Comparison of ENCODE assay signal across 1 cellular context in the genomic region with DNA sequence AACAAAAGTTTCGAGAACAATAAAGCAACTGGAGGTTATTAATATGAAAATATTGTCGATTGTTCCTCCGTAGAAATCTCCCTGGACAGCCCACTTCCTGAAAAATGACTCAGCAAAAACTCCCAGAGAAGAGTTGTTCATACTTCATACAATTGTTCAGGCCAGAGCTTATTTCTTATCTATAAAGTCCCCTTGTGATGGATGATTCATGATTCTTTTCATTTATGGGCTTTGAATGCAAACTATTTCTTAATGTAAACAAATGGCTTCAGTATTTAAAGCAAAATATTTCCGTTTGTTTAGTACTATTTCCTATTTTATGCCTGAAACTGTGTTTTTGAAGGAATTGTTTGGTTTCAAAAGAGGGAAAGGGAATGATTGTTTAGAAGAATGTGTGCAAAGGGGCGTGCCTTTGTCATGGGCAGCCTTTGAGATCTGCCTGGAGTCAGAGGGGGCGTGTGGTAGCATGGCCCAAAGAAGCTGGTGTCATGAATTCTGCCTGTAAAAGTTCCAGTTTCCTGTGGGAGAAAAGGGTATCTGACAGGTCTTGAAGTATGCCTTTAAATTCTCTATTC.
TF ChIP-seq lines count a peak whose summit lies in the region.

No MANE protein-coding gene starts in this region.

TF ChIP-seq in GM23338, 12 proteins besides CTCF, POLR2A, EP300 and RAD21 (continued from another document):
- TF ChIP-seq CREB1 (CRISPR knock-in tag; IDR thresholded peaks at IDR 0.05; ENCODE audit: low read depth) (no peak), ZNF114 (CRISPR knock-in tag; IDR thresholded peaks at IDR 0.05) (no peak)
